ENCODE assay signal across 1 cellular context in the genomic region with DNA sequence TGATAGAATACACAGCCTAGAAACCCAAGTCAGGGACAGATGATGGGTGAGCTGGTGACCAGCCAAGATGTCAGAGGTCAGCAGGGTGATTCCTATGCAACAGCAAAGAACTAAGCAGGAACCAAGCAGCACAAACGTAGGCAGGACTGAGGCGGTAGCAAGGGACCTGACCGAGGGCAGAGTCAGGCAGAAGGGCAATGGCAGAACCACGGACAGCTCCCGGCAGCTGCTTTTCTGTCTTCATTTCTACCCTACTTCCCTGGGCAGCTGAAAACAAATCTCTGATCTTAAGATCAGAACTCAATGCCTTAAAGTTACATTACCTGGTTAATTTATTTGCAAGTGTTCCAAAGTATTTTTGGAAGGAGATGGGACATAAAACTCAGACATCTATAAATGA.
TF ChIP-seq lines count a peak whose summit lies in the region.

No MANE protein-coding gene starts in this region.

TF ChIP-seq in K562, 482 proteins besides CTCF, POLR2A, EP300 and RAD21 (continued from another document):
- TF ChIP-seq, protein P1, sequence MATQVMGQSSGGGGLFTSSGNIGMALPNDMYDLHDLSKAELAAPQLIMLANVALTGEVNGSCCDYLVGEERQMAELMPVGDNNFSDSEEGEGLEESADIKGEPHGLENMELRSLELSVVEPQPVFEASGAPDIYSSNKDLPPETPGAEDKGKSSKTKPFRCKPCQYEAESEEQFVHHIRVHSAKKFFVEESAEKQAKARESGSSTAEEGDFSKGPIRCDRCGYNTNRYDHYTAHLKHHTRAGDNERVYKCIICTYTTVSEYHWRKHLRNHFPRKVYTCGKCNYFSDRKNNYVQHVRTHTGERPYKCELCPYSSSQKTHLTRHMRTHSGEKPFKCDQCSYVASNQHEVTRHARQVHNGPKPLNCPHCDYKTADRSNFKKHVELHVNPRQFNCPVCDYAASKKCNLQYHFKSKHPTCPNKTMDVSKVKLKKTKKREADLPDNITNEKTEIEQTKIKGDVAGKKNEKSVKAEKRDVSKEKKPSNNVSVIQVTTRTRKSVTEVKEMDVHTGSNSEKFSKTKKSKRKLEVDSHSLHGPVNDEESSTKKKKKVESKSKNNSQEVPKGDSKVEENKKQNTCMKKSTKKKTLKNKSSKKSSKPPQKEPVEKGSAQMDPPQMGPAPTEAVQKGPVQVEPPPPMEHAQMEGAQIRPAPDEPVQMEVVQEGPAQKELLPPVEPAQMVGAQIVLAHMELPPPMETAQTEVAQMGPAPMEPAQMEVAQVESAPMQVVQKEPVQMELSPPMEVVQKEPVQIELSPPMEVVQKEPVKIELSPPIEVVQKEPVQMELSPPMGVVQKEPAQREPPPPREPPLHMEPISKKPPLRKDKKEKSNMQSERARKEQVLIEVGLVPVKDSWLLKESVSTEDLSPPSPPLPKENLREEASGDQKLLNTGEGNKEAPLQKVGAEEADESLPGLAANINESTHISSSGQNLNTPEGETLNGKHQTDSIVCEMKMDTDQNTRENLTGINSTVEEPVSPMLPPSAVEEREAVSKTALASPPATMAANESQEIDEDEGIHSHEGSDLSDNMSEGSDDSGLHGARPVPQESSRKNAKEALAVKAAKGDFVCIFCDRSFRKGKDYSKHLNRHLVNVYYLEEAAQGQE (CRISPR knock-in tag; IDR thresholded peaks at IDR 0.05; ENCODE audit: low read depth), result peak; percentile 92
- peak; percentile 92 for TF ChIP-seq EHMT2 (IDR thresholded peaks at IDR 0.05)
